9 cellular contexts compared by ENCODE assay signal in the genomic region with DNA sequence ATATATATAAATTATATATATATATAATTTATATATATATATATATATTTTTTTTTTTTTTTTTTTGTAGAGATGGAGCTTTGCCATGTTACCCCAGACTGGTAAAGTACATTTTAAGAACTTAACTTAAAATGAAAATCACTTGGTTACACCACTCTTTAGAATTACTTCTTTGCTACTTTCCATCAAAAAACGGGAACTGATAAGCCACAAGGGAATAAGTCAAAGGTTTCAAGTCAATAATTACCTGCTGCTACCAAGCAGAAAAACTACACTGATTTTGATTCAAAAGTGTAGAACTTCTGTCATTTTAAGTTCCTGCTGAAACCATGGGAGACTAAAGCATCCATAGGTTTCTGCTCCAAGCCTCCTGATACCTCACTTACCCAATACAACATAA. TPM values are rescaled to one million over a fixed set of nuclear protein-coding genes. Genes with fewer than 3 reads are reported as not detected.
DNase-seq lines count a peak whose midpoint lies in the region; ATAC-seq and TF ChIP-seq lines count a peak whose summit lies in the region.
"Had no signal": no experiment of that assay in that cellular context is flagged by ENCODE, and none has a peak within 500 bp of the region (broad histone marks: within the 10 kb centered on the region; RNA-seq: fewer than 3 reads in every experiment).

No MANE protein-coding gene starts in this region.

- TF ChIP-seq RAD21 in HCT116 (IDR thresholded peaks at IDR 0.05; ENCODE audit: low read depth): no peak

- TF ChIP-seq CTCF in Caco-2 (IDR thresholded peaks at IDR 0.05; ENCODE audit: insufficient read depth in 1 of 2, low read depth in 1 of 2, low read length in 1 of 2, severe bottlenecking in 1 of 2, unreplicated experiment in 1 of 2) (no peak), HCT116 (IDR thresholded peaks at IDR 0.05 in 2 of 3, conservative IDR thresholded peaks at IDR 0.05 in 1 of 3; ENCODE audit: borderline replicate concordance in 1 of 3, insufficient read depth in 1 of 3, low read depth in 2 of 3, low read length in 2 of 3) (no peak), osteoblast (IDR thresholded peaks at IDR 0.05; ENCODE audit: extremely low read depth, low read depth, low read length) (no peak), testis (IDR thresholded peaks at IDR 0.05) (no peak)

- H3K4me1 Mint-ChIP-seq in Caco-2 (ENCODE audit: low read depth, unreplicated experiment): peaks cover 14% of the 10 kb centered on the region
- H3K4me1 Mint-ChIP-seq in activated naive CD8-positive, alpha-beta T cell treated with anti-CD3 and anti-CD28 coated beads, Interleukin-2, amount 10 ng/mL, durations not matched to agents 7 days and 5 days: peaks cover 19% of the 10 kb centered on the region

- CTCF ChIA-PET in Caco-2 (lab: Charles Lee) (interaction anchor here (0.8 to 5.4 kb wide), 37 partner anchors 9 to 240 kb away, joined by 3 to 284 read pairs (median 8); a partner anchor contains a TSS), HCT116 (lab: Charles Lee) (interaction anchor here (0.6 to 5.7 kb wide), 24 partner anchors 9 to 338 kb away, joined by 3 to 174 read pairs (median 6); a partner anchor contains a TSS)

- H3K9me2 ChIP-seq in HCT116 (ENCODE audit: insufficient read depth): no peaks in the 10 kb centered on the region

- H3K4me3 Mint-ChIP-seq in Caco-2 (ENCODE audit: unreplicated experiment): no peak overlapping the region
- H3K4me3 Mint-ChIP-seq in activated naive CD8-positive, alpha-beta T cell treated with anti-CD3 and anti-CD28 coated beads, Interleukin-2, amount 10 ng/mL, durations not matched to agents 7 days and 5 days: peak overlapping the region; percentile 73

- WGBS in testis, 2 donors: 24 to 35% methylated on average over 1 of the region's 1 CpG

- H3K79me2 ChIP-seq in HCT116 (ENCODE audit: insufficient read depth, low read length) (peaks cover 80% of the 10 kb centered on the region), osteoblast (ENCODE audit: insufficient read depth, low read length) (peaks cover 38% of the 10 kb centered on the region)

- H3K27ac ChIP-seq in HCT116 (ENCODE audit: low read depth, low read length) (peak overlapping the region; percentile 67; the same call in 1 of the 2 replicates), osteoblast (ENCODE audit: low read depth, low read length) (no peak overlapping the region), testis (no peak overlapping the region)

- H3K27me3 ChIP-seq in Caco-2 (replicated peaks; ENCODE audit: control insufficient read depth, insufficient read depth, low read length): no peaks in the 10 kb centered on the region
- no peaks in the 10 kb centered on the region for H3K27me3 ChIP-seq in HCT116 (ENCODE audit: insufficient read depth, low read length)
- H3K27me3 ChIP-seq in osteoblast (ENCODE audit: insufficient read depth, low read length): no peaks in the 10 kb centered on the region
- H3K27me3 ChIP-seq in testis: no peaks in the 10 kb centered on the region

- no TSS peak for BruUV-seq in Caco-2 (replicated peaks; lab: Mats Ljungman, UMichigan)
- no TSS peak for BruUV-seq in HCT116 (replicated peaks; lab: Mats Ljungman, UMichigan)

- H3K9me3 Mint-ChIP-seq in Caco-2 (ENCODE audit: unreplicated experiment): no peaks in the 10 kb centered on the region
- H3K9me3 Mint-ChIP-seq in activated naive CD8-positive, alpha-beta T cell treated with anti-CD3 and anti-CD28 coated beads, Interleukin-2, amount 10 ng/mL, durations not matched to agents 7 days and 5 days: no peaks in the 10 kb centered on the region

- TF ChIP-seq POLR2A in HCT116 (IDR thresholded peaks at IDR 0.05; ENCODE audit: borderline replicate concordance, extremely low read depth, insufficient read depth, insufficient read length) (no peak), testis (IDR thresholded peaks at IDR 0.05) (no peak)

- intact Hi-C loops in Caco-2 (cut with micrococcal nuclease; ENCODE audit: unreplicated experiment): loop anchor here (1.0 to 10.0 kb wide), 5 partner anchors 44 to 324 kb away; no protein-coding TSS in a partner anchor
- intact Hi-C loops in HCT116 (cut with micrococcal nuclease): loop anchor here (1.0 to 5.0 kb wide), 6 partner anchors 74 to 316 kb away; a partner anchor contains a TSS
- intact Hi-C loops in testis (cut with DNase I; ENCODE audit: low total_unique reads): loop anchor here (5.0 kb wide), 1 partner anchor 141 kb away; no protein-coding TSS in a partner anchor
- intact Hi-C loops in left cardiac atrium (cut with DNase I): loop anchor here (1.0 to 10.0 kb wide), 4 partner anchors 54 to 324 kb away; no protein-coding TSS in a partner anchor

- H4K20me1 ChIP-seq in HCT116 (ENCODE audit: insufficient read depth): peaks cover 5% of the 10 kb centered on the region; the same call in 1 of the 2 replicates
- H4K20me1 ChIP-seq in osteoblast (ENCODE audit: insufficient read depth, low read length): peaks cover 14% of the 10 kb centered on the region

- no peaks in the 10 kb centered on the region for H3K27me3 Mint-ChIP-seq in Caco-2 (ENCODE audit: insufficient read depth, unreplicated experiment)
- no peaks in the 10 kb centered on the region for H3K27me3 Mint-ChIP-seq in activated naive CD8-positive, alpha-beta T cell treated with anti-CD3 and anti-CD28 coated beads, Interleukin-2, amount 10 ng/mL, durations not matched to agents 7 days and 5 days

- RAD21 ChIA-PET in HCT116 (lab: Charles Lee; ENCODE audit: low non-redundant PET in 1 of 2, low total read pairs in 2 of 2, uncharacterized antibody in 2 of 2, unreplicated experiment in 2 of 2): interaction anchor here (0.8 to 2.8 kb wide), 6 partner anchors 44 to 166 kb away, joined by 3 to 30 read pairs (median 6); no protein-coding TSS in a partner anchor

- ATAC-seq in HCT116: no peak
- no peak for ATAC-seq in activated naive CD8-positive, alpha-beta T cell treated with anti-CD3 and anti-CD28 coated beads, Interleukin-2, amount 10 ng/mL, durations not matched to agents 7 days and 5 days (ENCODE audit: low read depth)
- no peak for ATAC-seq in HG03039 (IDR thresholded peaks at IDR 0.05; ENCODE audit: unreplicated experiment)
- ATAC-seq in left cardiac atrium: no peak

- H3K36me3 ChIP-seq in Caco-2 (ENCODE audit: control insufficient read depth, insufficient read depth, low read length) (peaks cover 5% of the 10 kb centered on the region; the same call in 1 of the 2 replicates), HCT116 (ENCODE audit: control insufficient read depth in 1 of 2, insufficient read depth in 2 of 2, low read length in 2 of 2) (peaks cover 13 to 16% of the 10 kb centered on the region in 2 experiments; a peak in 3 of 4 replicates), osteoblast (ENCODE audit: insufficient read depth, low read length) (peaks cover 19% of the 10 kb centered on the region), testis (ENCODE audit: low read depth, missing control alignments) (no peaks in the 10 kb centered on the region)

- H3K9me3 ChIP-seq in Caco-2 (no peaks in the 10 kb centered on the region), HCT116 (ENCODE audit: control insufficient read depth in 1 of 2, insufficient read depth in 1 of 2, low read depth in 1 of 2, low read length in 2 of 2) (no peaks in the 10 kb centered on the region), osteoblast (ENCODE audit: low read depth, low read length) (no peaks in the 10 kb centered on the region), testis (no peaks in the 10 kb centered on the region)

- POLR2A ChIA-PET in Caco-2 (lab: Charles Lee) (interaction anchor here (0.7 to 1.8 kb wide), 8 partner anchors 11 to 183 kb away, joined by 3 to 12 read pairs (median 8); a partner anchor contains a TSS), HCT116 (lab: Charles Lee) (interaction anchor here (0.8 to 3.3 kb wide), 4 partner anchors 12 to 166 kb away, joined by 4 to 19 read pairs (median 10); a partner anchor contains a TSS)
- POLR2A ChIA-PET in activated naive CD8-positive, alpha-beta T cell treated with anti-CD3 and anti-CD28 coated beads, Interleukin-2, amount 10 ng/mL, durations not matched to agents 7 days and 5 days (lab: Charles Lee): interaction anchor here (0.9 to 2.7 kb wide), 4 partner anchors 11 to 184 kb away, joined by 4 to 23 read pairs (median 7); a partner anchor contains a TSS

- H3K4me2 ChIP-seq in HCT116 (ENCODE audit: low read length) (peak overlapping the region; percentile 70; the same call in 1 of the 2 replicates), osteoblast (ENCODE audit: insufficient read depth, low read length) (peak overlapping the region; percentile 45)

- H3K9ac ChIP-seq in HCT116 (ENCODE audit: low read length): no peak overlapping the region

- no peak overlapping the region for H3K4me3 ChIP-seq in Caco-2 (ENCODE audit: low read depth, low read length)
- no peak overlapping the region for H3K4me3 ChIP-seq in HCT116 (replicated peaks in 1 of 2; ENCODE audit: low read depth in 1 of 2, low read length in 2 of 2)
- no peak overlapping the region for H3K4me3 ChIP-seq in osteoblast (ENCODE audit: insufficient read depth, low read length)
- no peak overlapping the region for H3K4me3 ChIP-seq in testis

- peak overlapping the region; percentile 19 for H3K27ac Mint-ChIP-seq in Caco-2 (ENCODE audit: unreplicated experiment)
- H3K27ac Mint-ChIP-seq in activated naive CD8-positive, alpha-beta T cell treated with anti-CD3 and anti-CD28 coated beads, Interleukin-2, amount 10 ng/mL, durations not matched to agents 7 days and 5 days: peak overlapping the region; percentile 69

- H2AFZ ChIP-seq in HCT116 (ENCODE audit: low read depth, low read length, poor library complexity, severe bottlenecking) (no peak overlapping the region), osteoblast (ENCODE audit: low read length) (no peak overlapping the region)

- peaks cover 64% of the 10 kb centered on the region for H3K36me3 Mint-ChIP-seq in Caco-2 (ENCODE audit: insufficient read depth, unreplicated experiment)
- peaks cover 11% of the 10 kb centered on the region for H3K36me3 Mint-ChIP-seq in activated naive CD8-positive, alpha-beta T cell treated with anti-CD3 and anti-CD28 coated beads, Interleukin-2, amount 10 ng/mL, durations not matched to agents 7 days and 5 days

- H3K4me1 ChIP-seq in Caco-2 (peaks cover 12% of the 10 kb centered on the region; the same call in 1 of the 2 replicates), HCT116 (ENCODE audit: control insufficient read depth in 1 of 2, insufficient read depth in 2 of 2, low read length in 2 of 2) (peaks cover 24 to 36% of the 10 kb centered on the region in 2 experiments), osteoblast (ENCODE audit: insufficient read depth, low read length) (peaks cover 3% of the 10 kb centered on the region), testis (no peaks in the 10 kb centered on the region)

- no peak for DNase-seq in Caco-2
- no peak for DNase-seq in HCT116 (ENCODE audit: low read depth, low spot score)
- no peak for DNase-seq in activated naive CD8-positive, alpha-beta T cell treated with anti-CD3 and anti-CD28 coated beads, Interleukin-2, amount 10 ng/mL, durations not matched to agents 7 days and 5 days
- DNase-seq in osteoblast (ENCODE audit: insufficient read length, low spot score, missing footprints): no peak
- DNase-seq in kidney tubule cell (ENCODE audit: low spot score): no peak
- no peak for DNase-seq in testis
- DNase-seq in left cardiac atrium: no peak
- DNase-seq: activated T-cell treated with anti-CD3 and anti-CD28 coated beads, Interleukin-2, amount 50 U/mL, for 1 hour had no signal

RNA-seq across cellular contexts. Expression of a gene that starts 12.2 kb away (rescaled TPM):
- 350 and 353 TPM in 2 replicates for total RNA-seq in Caco-2 (2022)
- 234 TPM for total RNA-seq in HCT116 (2021; ENCODE audit: unreplicated experiment)
- 143 and 188 TPM in 2 replicates for polyA plus RNA-seq in HCT116 (2012)
- total RNA-seq in activated naive CD8-positive, alpha-beta T cell treated with anti-CD3 and anti-CD28 coated beads, Interleukin-2, amount 10 ng/mL, durations not matched to agents 7 days and 5 days: 100 to 1,000 TPM; 107 to 110 TPM
- total RNA-seq in osteoblast: 200 and 219 TPM in 2 replicates
- 100 to 1,000 TPM; 110 to 136 TPM for total RNA-seq in testis
- 143 TPM for polyA plus RNA-seq in testis (ENCODE audit: insufficient read depth, low read depth, low replicate concordance)
- total RNA-seq in left cardiac atrium: 100 to 1,000 TPM; 113 to 118 TPM

RNA-seq across cellular contexts. Expression of a gene that starts 50.7 kb away (rescaled TPM):
- total RNA-seq in Caco-2 (2022) (268 and 288 TPM in 2 replicates), HCT116 (2021; ENCODE audit: unreplicated experiment) (86.9 TPM), osteoblast (219 and 240 TPM in 2 replicates), testis (10 to 100 TPM; 45.2 to 55.2 TPM), left cardiac atrium (100 to 1,000 TPM; 114 to 126 TPM)
- 37.1 and 43.0 TPM in 2 replicates for polyA plus RNA-seq in HCT116 (2012)
- 100 to 1,000 TPM; 131 to 134 TPM for total RNA-seq in activated naive CD8-positive, alpha-beta T cell treated with anti-CD3 and anti-CD28 coated beads, Interleukin-2, amount 10 ng/mL, durations not matched to agents 7 days and 5 days
- polyA plus RNA-seq in testis (ENCODE audit: insufficient read depth, low read depth, low replicate concordance): 49.7 TPM
